Comparison of ENCODE assay signal across 15 cellular contexts in the genomic region with DNA sequence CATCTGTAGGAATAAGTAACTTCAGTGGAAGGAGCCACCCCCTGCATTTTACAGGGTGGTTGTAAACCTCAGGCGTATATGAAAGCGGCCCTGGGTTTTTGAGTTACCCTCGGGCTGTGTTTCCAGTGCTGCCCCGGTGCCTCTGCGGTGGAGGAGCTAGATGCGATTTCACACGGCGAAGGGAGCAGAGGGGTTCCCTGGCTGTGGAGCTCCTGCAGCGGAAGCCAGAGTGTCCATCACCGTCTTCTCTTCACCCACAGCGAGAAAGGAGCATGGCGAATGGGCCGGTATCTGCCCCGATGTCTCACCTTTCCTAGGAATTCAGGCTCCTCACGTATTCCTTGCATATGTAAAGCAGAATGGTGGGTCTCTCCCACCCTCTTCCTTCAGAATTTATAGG.
A peak's percentile ranks its signal among the peaks of the same experiment; 100 is the strongest.
DNase-seq lines count a peak whose midpoint lies in the region; TF ChIP-seq lines count a peak whose summit lies in the region.
"Had no signal": no experiment of that assay in that cellular context is flagged by ENCODE, and none has a peak within 500 bp of the region (broad histone marks: within the 10 kb centered on the region; RNA-seq: fewer than 3 reads in every experiment).

No MANE protein-coding gene starts in this region.

- H3K27me3 ChIP-seq in MG63, result no peaks in the 10 kb centered on the region
- no peaks in the 10 kb centered on the region for H3K27me3 ChIP-seq in osteoblast (ENCODE audit: insufficient read depth, low read length)
- H3K27me3 ChIP-seq: BLaER1 had no signal

- no peak overlapping the region for H3K27ac Mint-ChIP-seq in activated CD4-positive, alpha-beta T cell treated with anti-CD3 and anti-CD28 coated beads, Interleukin-2, amount 10 ng/mL, durations not matched to agents 24 days and 14 days
- no peak overlapping the region for H3K27ac Mint-ChIP-seq in type B pancreatic cell
- H3K27ac Mint-ChIP-seq: CD8-positive, alpha-beta T cell; HFFc6 had no signal

- no peak overlapping the region for H3K27ac ChIP-seq in SK-N-MC
- H3K27ac ChIP-seq in osteoblast (ENCODE audit: low read depth, low read length), result peak overlapping the region; percentile 64
- H3K27ac ChIP-seq: BLaER1, GM23248 had no signal

- H3K4me1 Mint-ChIP-seq in activated CD4-positive, alpha-beta T cell treated with anti-CD3 and anti-CD28 coated beads, Interleukin-2, amount 10 ng/mL, durations not matched to agents 24 days and 14 days, result no peaks in the 10 kb centered on the region
- no peaks in the 10 kb centered on the region for H3K4me1 Mint-ChIP-seq in type B pancreatic cell (ENCODE audit: unreplicated experiment)

- H2AFZ ChIP-seq in osteoblast (ENCODE audit: low read length), result peak overlapping the region; percentile 67
- H2AFZ ChIP-seq: GM23248 had no signal

- peak; percentile 4 for DNase-seq in activated CD4-positive, alpha-beta T cell treated with anti-CD3 and anti-CD28 coated beads, Interleukin-2, amount 10 ng/mL, durations not matched to agents 24 days and 14 days
- DNase-seq in activated CD4-positive, alpha-beta T cell treated with anti-CD3 and anti-CD28 coated beads, Interleukin-2, amount 50 U/mL, for 1 hour, result no peak
- DNase-seq in MG63 (no peak), SK-N-MC (ENCODE audit: low read depth, low spot score) (no peak), osteoblast (ENCODE audit: insufficient read length, low spot score, missing footprints) (no peak), UCSD-AML1 (lab: John Stamatoyannopoulos, UW; ENCODE audit: unreplicated experiment) (no peak), type B pancreatic cell (ENCODE audit: extremely low spot score, unreplicated experiment) (no peak)
- no peak for DNase-seq in activated T-cell treated with anti-CD3 and anti-CD28 coated beads, Interleukin-2, amount 50 U/mL, for 48 hours
- DNase-seq: CD8-positive, alpha-beta T cell; DMS79 treated with DMSO at 0.1 percent for 48 hours; GF-D8; H7; HFFc6 had no signal

- H3K9me3 ChIP-seq in MG63, result no peaks in the 10 kb centered on the region
- no peaks in the 10 kb centered on the region for H3K9me3 ChIP-seq in SK-N-MC (ENCODE audit: low read depth, low read length)
- no peaks in the 10 kb centered on the region for H3K9me3 ChIP-seq in osteoblast (ENCODE audit: low read depth, low read length)

- no peak for TF ChIP-seq CTCF in osteoblast (IDR thresholded peaks at IDR 0.05; ENCODE audit: extremely low read depth, low read depth, low read length)
- no peak for TF ChIP-seq CTCF in type B pancreatic cell (conservative IDR thresholded peaks at IDR 0.05)

- peaks cover 7% of the 10 kb centered on the region for H3K4me1 ChIP-seq in osteoblast (ENCODE audit: insufficient read depth, low read length)
- H3K4me1 ChIP-seq: BLaER1 had no signal

- peak overlapping the region; percentile 70 for H3K4me2 ChIP-seq in osteoblast (ENCODE audit: insufficient read depth, low read length)
- H3K4me2 ChIP-seq: BLaER1 had no signal

- H3K36me3 ChIP-seq in MG63 (no peaks in the 10 kb centered on the region), SK-N-MC (ENCODE audit: insufficient read depth, low read length) (no peaks in the 10 kb centered on the region), osteoblast (ENCODE audit: insufficient read depth, low read length) (no peaks in the 10 kb centered on the region)
- H3K36me3 ChIP-seq: BLaER1 had no signal

- intact Hi-C loops in activated CD4-positive, alpha-beta T cell treated with anti-CD3 and anti-CD28 coated beads, Interleukin-2, amount 10 ng/mL, durations not matched to agents 24 days and 14 days (cut with micrococcal nuclease), result no loop called here

- H3K4me3 ChIP-seq in MG63 (peak overlapping the region; percentile 13), SK-N-MC (peak overlapping the region; percentile 54; the same call in 1 of the 2 replicates), osteoblast (ENCODE audit: insufficient read depth, low read length) (no peak overlapping the region)
- H3K4me3 ChIP-seq: BLaER1, GM23248 had no signal

- no peaks in the 10 kb centered on the region for H4K20me1 ChIP-seq in osteoblast (ENCODE audit: insufficient read depth, low read length)
- H4K20me1 ChIP-seq: BLaER1 had no signal

- no peak overlapping the region for H3K9ac ChIP-seq in SK-N-MC (ENCODE audit: insufficient read length)
- H3K9ac ChIP-seq: BLaER1, GM23248 had no signal

- H3K27me3 Mint-ChIP-seq in activated CD4-positive, alpha-beta T cell treated with anti-CD3 and anti-CD28 coated beads, Interleukin-2, amount 10 ng/mL, durations not matched to agents 24 days and 14 days, result no peaks in the 10 kb centered on the region
- H3K27me3 Mint-ChIP-seq in type B pancreatic cell, result peaks cover 3% of the 10 kb centered on the region

- no peaks in the 10 kb centered on the region for H3K36me3 Mint-ChIP-seq in activated CD4-positive, alpha-beta T cell treated with anti-CD3 and anti-CD28 coated beads, Interleukin-2, amount 10 ng/mL, durations not matched to agents 24 days and 14 days (ENCODE audit: low read depth)
- no peaks in the 10 kb centered on the region for H3K36me3 Mint-ChIP-seq in type B pancreatic cell
- H3K36me3 Mint-ChIP-seq: CD8-positive, alpha-beta T cell had no signal

- H3K9me3 Mint-ChIP-seq in activated CD4-positive, alpha-beta T cell treated with anti-CD3 and anti-CD28 coated beads, Interleukin-2, amount 10 ng/mL, durations not matched to agents 24 days and 14 days, result no peaks in the 10 kb centered on the region
- H3K9me3 Mint-ChIP-seq in type B pancreatic cell, result peaks cover 7% of the 10 kb centered on the region
- H3K9me3 Mint-ChIP-seq: CD8-positive, alpha-beta T cell; HFFc6 had no signal

- H3K79me2 ChIP-seq in osteoblast (ENCODE audit: insufficient read depth, low read length), result no peaks in the 10 kb centered on the region

- H3K4me3 Mint-ChIP-seq in activated CD4-positive, alpha-beta T cell treated with anti-CD3 and anti-CD28 coated beads, Interleukin-2, amount 10 ng/mL, durations not matched to agents 24 days and 14 days, result no peak overlapping the region
- H3K4me3 Mint-ChIP-seq in type B pancreatic cell, result no peak overlapping the region
- H3K4me3 Mint-ChIP-seq: CD8-positive, alpha-beta T cell; HFFc6 had no signal
